ENCODE assay signal across 8 cellular contexts in the genomic region with DNA sequence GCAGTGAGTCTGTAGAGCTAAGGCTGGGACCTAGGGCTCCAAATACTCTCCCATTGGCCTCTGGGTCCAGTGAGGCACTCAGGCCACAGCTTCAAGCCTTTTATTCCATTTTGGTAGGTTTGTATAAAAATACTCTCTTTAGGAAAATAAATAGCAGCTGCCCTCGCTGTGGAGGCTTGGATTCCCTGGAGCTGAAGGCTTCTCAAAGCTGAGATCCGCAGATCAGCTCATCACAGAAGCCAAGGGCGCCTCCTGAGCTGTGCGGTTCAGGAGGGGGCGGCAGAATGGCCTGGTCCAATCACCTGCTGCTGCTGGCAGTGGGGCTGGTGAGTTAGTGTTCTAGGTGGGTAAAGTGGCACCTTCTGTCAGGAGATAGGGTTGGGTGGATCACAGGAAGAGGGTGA. TPM values are rescaled to one million over a fixed set of nuclear protein-coding genes. Genes with fewer than 3 reads are reported as not detected.
DNase-seq lines count a peak whose midpoint lies in the region; ATAC-seq, FAIRE-seq and TF ChIP-seq lines count a peak whose summit lies in the region.
"Not testable (repeated sequence)": the region's sequence is repeated elsewhere in the genome, so short reads cannot be mapped to it uniquely, and the experiment has no call there.

No MANE protein-coding gene starts in this region.

- not testable (repeated sequence) for H3K36me3 Mint-ChIP-seq in activated CD4-positive, alpha-beta T cell treated with anti-CD3 and anti-CD28 coated beads, Interleukin-2, amount 10 ng/mL, durations not matched to agents 7 days and 5 days (ENCODE audit: low read depth); type B pancreatic cell

- H3K27ac ChIP-seq in K562 (ENCODE audit: extremely low read depth, low read depth, low read length) (peak overlapping the region; percentile 84), fibroblast of lung (ENCODE audit: insufficient read depth, low read length) (peak overlapping the region; percentile 98), lung (ENCODE audit: low read depth in 1 of 2, low read length in 1 of 2) (peak overlapping the region; percentile 93 to 98)

- POLR2A ChIA-PET in activated CD4-positive, alpha-beta T cell treated with anti-CD3 and anti-CD28 coated beads, Interleukin-2, amount 10 ng/mL, durations not matched to agents 7 days and 5 days (lab: Charles Lee), result not testable (repeated sequence)
- POLR2A ChIA-PET in K562 (lab: Yijun Ruan, JAX), result interaction anchor here (0.6 to 10.0 kb wide), 15 partner anchors 8 to 1324 kb away, joined by 3 to 136 read pairs (median 4); a partner anchor contains a TSS

- H4K20me1 ChIP-seq in K562 (replicated peaks; ENCODE audit: control insufficient read depth, insufficient read depth, low read length), result peaks cover 28% of the 10 kb centered on the region
- H4K20me1 ChIP-seq in fibroblast of lung (ENCODE audit: control insufficient read depth, extremely low read depth, insufficient read depth, low read length), result not testable (repeated sequence)

- peak overlapping the region; percentile 89 for H3K4me2 ChIP-seq in K562 (ENCODE audit: insufficient read depth, low read length)
- peak overlapping the region; percentile 61 for H3K4me2 ChIP-seq in fibroblast of lung (ENCODE audit: extremely low read depth, insufficient read depth, low read length)

- peak overlapping the region; percentile 87 for H3K27ac Mint-ChIP-seq in activated CD4-positive, alpha-beta T cell treated with anti-CD3 and anti-CD28 coated beads, Interleukin-2, amount 10 ng/mL, durations not matched to agents 7 days and 5 days
- H3K27ac Mint-ChIP-seq in type B pancreatic cell, result peak overlapping the region; percentile 64

- not testable (repeated sequence) for DNase-seq in GM06990 (ENCODE audit: extremely low read depth, insufficient read length); activated CD4-positive, alpha-beta T cell treated with anti-CD3 and anti-CD28 coated beads, Interleukin-2, amount 10 ng/mL, durations not matched to agents 7 days and 5 days; K562 (ENCODE audit: extremely low read depth in 1 of 4, low spot score in 3 of 4); fibroblast of lung (ENCODE audit: low read depth in 2 of 2); lung (ENCODE audit: low spot score); retinal pigment epithelial cell (ENCODE audit: low read depth); type B pancreatic cell (ENCODE audit: extremely low spot score, unreplicated experiment)
- DNase-seq in NAMALWA (ENCODE audit: low spot score), result peak; percentile 38

- not testable (repeated sequence) for TF ChIP-seq RAD21 in K562 (CRISPR knock-in tag; conservative IDR thresholded peaks at IDR 0.05 in 1 of 2, IDR thresholded peaks at IDR 0.05 in 1 of 2)

- H3K79me2 ChIP-seq in K562 (ENCODE audit: control insufficient read depth, insufficient read depth, low read length), result peaks cover 77% of the 10 kb centered on the region
- peaks cover 71% of the 10 kb centered on the region for H3K79me2 ChIP-seq in fibroblast of lung (ENCODE audit: control insufficient read depth, insufficient read depth, low read length)

- in situ Hi-C loops in K562 (cut with MboI), result not testable (repeated sequence)

- not testable (repeated sequence) for H2AFZ ChIP-seq in K562 (ENCODE audit: low read depth, low read length); fibroblast of lung (ENCODE audit: low read length)

- not testable (repeated sequence) for H3K9me3 ChIP-seq in K562 (replicated peaks; ENCODE audit: control insufficient read depth, insufficient read depth, low read depth, low read length); fibroblast of lung (ENCODE audit: control insufficient read depth, insufficient read depth, low read depth, low read length); lung (ENCODE audit: control insufficient read depth in 2 of 2, insufficient read depth in 1 of 2, low read length in 1 of 2)

- not testable (repeated sequence) for H3K9me1 ChIP-seq in K562 (ENCODE audit: control insufficient read depth, insufficient read depth, low read length)

- peak; percentile 12 for ATAC-seq in K562
- ATAC-seq in lung (ENCODE audit: insufficient read depth, low FRiP score), result not testable (repeated sequence)

- CTCF ChIA-PET in activated CD4-positive, alpha-beta T cell treated with anti-CD3 and anti-CD28 coated beads, Interleukin-2, amount 10 ng/mL, durations not matched to agents 7 days and 5 days (lab: Charles Lee), result interaction anchor here (0.6 to 24.2 kb wide), 7 partner anchors 7 to 184 kb away, joined by 3 to 590 read pairs (median 22); a partner anchor contains a TSS
- CTCF ChIA-PET in K562 (lab: Yijun Ruan, JAX; ENCODE audit: low intra/inter-chr PET ratio), result not testable (repeated sequence)

- not testable (repeated sequence) for H3K9me3 Mint-ChIP-seq in activated CD4-positive, alpha-beta T cell treated with anti-CD3 and anti-CD28 coated beads, Interleukin-2, amount 10 ng/mL, durations not matched to agents 7 days and 5 days; type B pancreatic cell

- intact Hi-C loops in K562 (cut with micrococcal nuclease), result not testable (repeated sequence)

- peak; percentile 26 for TF ChIP-seq POLR2A in K562 (conservative IDR thresholded peaks at IDR 0.05)

- not testable (repeated sequence) for H3K27me3 Mint-ChIP-seq in activated CD4-positive, alpha-beta T cell treated with anti-CD3 and anti-CD28 coated beads, Interleukin-2, amount 10 ng/mL, durations not matched to agents 7 days and 5 days
- H3K27me3 Mint-ChIP-seq in type B pancreatic cell, result peaks cover 39% of the 10 kb centered on the region

- peak overlapping the region; percentile 80 to 98 for H3K9ac ChIP-seq in K562 (ENCODE audit: insufficient read depth in 1 of 2, low read depth in 2 of 2, low read length in 2 of 2)
- peak overlapping the region; percentile 89 for H3K9ac ChIP-seq in fibroblast of lung (ENCODE audit: insufficient read depth, low read length)

- not testable (repeated sequence) for H3K36me3 ChIP-seq in GM06990 (ENCODE audit: control insufficient read depth, insufficient read depth, low read length); lung (ENCODE audit: control insufficient read depth in 2 of 2, insufficient read depth in 2 of 2, low read length in 2 of 2)
- peaks cover 51% of the 10 kb centered on the region for H3K36me3 ChIP-seq in K562 (ENCODE audit: control insufficient read depth, insufficient read depth, low read length)
- H3K36me3 ChIP-seq in fibroblast of lung (ENCODE audit: control insufficient read depth, insufficient read depth, low read length), result peaks cover 26% of the 10 kb centered on the region

- not testable (repeated sequence) for TF ChIP-seq EP300 in K562 (IDR thresholded peaks at IDR 0.05; ENCODE audit: low read length)

- peak overlapping the region; percentile 89 for H3K4me3 ChIP-seq in GM06990 (replicated peaks; ENCODE audit: low read depth, low read length)
- H3K4me3 ChIP-seq in K562, result peak overlapping the region; percentile 70
- peak overlapping the region; percentile 56 to 78 (median 68) for H3K4me3 ChIP-seq in fibroblast of lung (replicated peaks in 1 of 4; ENCODE audit: control extremely low read depth in 1 of 4, insufficient read depth in 1 of 4, low read depth in 3 of 4, low read length in 4 of 4)
- peak overlapping the region; percentile 64 for H3K4me3 ChIP-seq in lung
- H3K4me3 ChIP-seq in retinal pigment epithelial cell (ENCODE audit: low read length), result peak overlapping the region; percentile 67

- FAIRE-seq in K562 (lab: Jason Lieb, UNC), result not testable (repeated sequence)

- peaks cover 38 to 70% of the 10 kb centered on the region in 2 experiments for H3K4me1 ChIP-seq in K562 (replicated peaks in 1 of 2; ENCODE audit: control insufficient read depth in 2 of 2, insufficient read depth in 2 of 2, low read length in 2 of 2)
- H3K4me1 ChIP-seq in fibroblast of lung (ENCODE audit: control insufficient read depth, extremely low read depth, insufficient read depth, low read length), result peaks cover 28% of the 10 kb centered on the region
- peaks cover 5 to 11% of the 10 kb centered on the region in 2 donors for H3K4me1 ChIP-seq in lung (ENCODE audit: control insufficient read depth in 2 of 2, insufficient read depth in 2 of 2, low read length in 2 of 2)

- 9% methylated on average over 5 of the region's 5 CpGs for WGBS in K562 (ENCODE audit: insufficient coverage, low coverage, missing lambda C conversion rate)
- 53 to 62% methylated on average over 5 of the region's 5 CpGs for WGBS in lung, 2 donors

- BruUV-seq in K562 (replicated peaks; lab: Mats Ljungman, UMichigan), result not testable (repeated sequence)

- peaks cover 69% of the 10 kb centered on the region for H3K4me1 Mint-ChIP-seq in activated CD4-positive, alpha-beta T cell treated with anti-CD3 and anti-CD28 coated beads, Interleukin-2, amount 10 ng/mL, durations not matched to agents 7 days and 5 days
- H3K4me1 Mint-ChIP-seq in type B pancreatic cell (ENCODE audit: unreplicated experiment), result peaks cover 25% of the 10 kb centered on the region

- H3K27me3 ChIP-seq in GM06990 (replicated peaks; ENCODE audit: control insufficient read depth, insufficient read depth, low read length); K562 (ENCODE audit: control insufficient read depth in 2 of 2, insufficient read depth in 2 of 2, low read length in 2 of 2); fibroblast of lung (ENCODE audit: control insufficient read depth, insufficient read depth, low read length); lung (ENCODE audit: control insufficient read depth, insufficient read depth): not testable (repeated sequence)

- peak overlapping the region; percentile 90 for H3K4me3 Mint-ChIP-seq in activated CD4-positive, alpha-beta T cell treated with anti-CD3 and anti-CD28 coated beads, Interleukin-2, amount 10 ng/mL, durations not matched to agents 7 days and 5 days
- H3K4me3 Mint-ChIP-seq in type B pancreatic cell, result peak overlapping the region; percentile 77

- not testable (repeated sequence) for TF ChIP-seq CTCF in GM06990 (IDR thresholded peaks at IDR 0.05; ENCODE audit: insufficient read depth, low read length, poor library complexity, severe bottlenecking); K562 (IDR thresholded peaks at IDR 0.05 in 2 of 3, conservative IDR thresholded peaks at IDR 0.05 in 1 of 3; ENCODE audit: insufficient read depth in 2 of 3, low read depth in 1 of 3, low read length in 3 of 3); fibroblast of lung (conservative IDR thresholded peaks at IDR 0.05 in 1 of 2, IDR thresholded peaks at IDR 0.05 in 1 of 2; ENCODE audit: low read depth in 1 of 2, low read length in 2 of 2); lung (IDR thresholded peaks at IDR 0.05; ENCODE audit: control extremely low read depth, extremely low read depth); retinal pigment epithelial cell (conservative IDR thresholded peaks at IDR 0.05; ENCODE audit: low read depth, low read length); type B pancreatic cell (conservative IDR thresholded peaks at IDR 0.05)

RNA-seq across cellular contexts. Expression of a gene that starts 1.7 kb away (rescaled TPM):
- 10 to 100 TPM; 39.4 to 56.7 TPM for total RNA-seq in activated CD4-positive, alpha-beta T cell treated with anti-CD3 and anti-CD28 coated beads, Interleukin-2, amount 10 ng/mL, durations not matched to agents 7 days and 5 days
- total RNA-seq in K562 (2011; cell fraction: chromatin; rRNA removed; ENCODE audit: low replicate concordance), result 1.2 and 7.1 TPM in 2 replicates
- total RNA-seq in K562 (2011; cell fraction: nucleolus; rRNA removed), result 15.7 and 17.8 TPM in 2 replicates
- total RNA-seq in K562 (2011; cell fraction: nucleoplasm; rRNA removed), result 7.0 and 7.4 TPM in 2 replicates
- total RNA-seq in K562 (2014; rRNA removed), result 138 and 161 TPM in 2 replicates
- 0.26 and 0.29 TPM in 2 replicates for total RNA-seq in K562 (2014; rRNA removed; fragmentation: Illumina TruSeq; extraction: Trizol)
- 6.2 and 11.7 TPM in 2 replicates for total RNA-seq in K562 (2015; rRNA removed; fragmentation: Illumina TruSeq; extraction: Trizol)
- total RNA-seq in K562 (2021), result 64.4 and 74.8 TPM in 2 replicates
- 6.8 and 7.9 TPM in 2 replicates for polyA plus RNA-seq in K562 (2011; rRNA removed)
- 19.3 and 81.8 TPM in 2 replicates for polyA plus RNA-seq in K562 (2011; cell fraction: cytosol; rRNA removed)
- polyA plus RNA-seq in K562 (2011; cell fraction: nucleus; rRNA removed), result 7.6 and 15.8 TPM in 2 replicates
- polyA plus RNA-seq in K562 (2012), result 35.5 and 38.4 TPM in 2 replicates
- 0.30 and 1.9 TPM in 2 replicates for polyA plus RNA-seq in K562 (2014; fragmentation: Illumina TruSeq; extraction: Trizol)
- polyA plus RNA-seq in K562 (2014; fragmentation: Nextera tagmentation; extraction: Ambion mirVana), result under 1 TPM; 0.14 to 0.29 TPM
- 92.3 TPM in 2 replicates for polyA plus RNA-seq in K562 (2014; rRNA removed)
- 0.27 and 0.49 TPM in 2 replicates for polyA minus RNA-seq in K562 (2011; rRNA and poly(A)+ RNA removed)
- 11.3 and 22.7 TPM in 2 replicates for polyA minus RNA-seq in K562 (2011; cell fraction: cytosol; rRNA and poly(A)+ RNA removed)
- 9.6 and 14.0 TPM in 2 replicates for polyA minus RNA-seq in K562 (2011; cell fraction: nucleus; rRNA and poly(A)+ RNA removed)
- 83.7 and 118 TPM in 2 replicates for total RNA-seq in fibroblast of lung
- 18.1 and 20.6 TPM in 2 replicates for polyA plus RNA-seq in fibroblast of lung
- polyA plus RNA-seq in fibroblast of lung (2012), result 78.4 and 153 TPM in 2 replicates
- polyA minus RNA-seq in fibroblast of lung (ENCODE audit: low replicate concordance), result 6.7 and 7.7 TPM in 2 replicates
- 10 to 100 TPM; 20.7 to 55.4 TPM for total RNA-seq in lung
- polyA plus RNA-seq in lung, result 10 to 100 TPM; 52.5 to 63.4 TPM
- total RNA-seq in type B pancreatic cell (ENCODE audit: low replicate concordance), result 8.2 and 14.3 TPM in 2 replicates

RNA-seq across cellular contexts. Expression of a gene that starts 3.9 kb away (rescaled TPM):
- 100 to 1,000 TPM in 1 of 2 experiments, 10 to 100 TPM in 1; 94.7 to 112 TPM for total RNA-seq in activated CD4-positive, alpha-beta T cell treated with anti-CD3 and anti-CD28 coated beads, Interleukin-2, amount 10 ng/mL, durations not matched to agents 7 days and 5 days
- total RNA-seq in K562 (2011; cell fraction: chromatin; rRNA removed; ENCODE audit: low replicate concordance), result 53.7 and 168 TPM in 2 replicates
- 118 and 119 TPM in 2 replicates for total RNA-seq in K562 (2011; cell fraction: nucleolus; rRNA removed)
- 83.9 and 91.0 TPM in 2 replicates for total RNA-seq in K562 (2011; cell fraction: nucleoplasm; rRNA removed)
- total RNA-seq in K562 (2014; rRNA removed) (77.2 and 98.5 TPM in 2 replicates), K562 (2014; rRNA removed; fragmentation: Illumina TruSeq; extraction: Trizol) (36.8 and 44.6 TPM in 2 replicates), K562 (2015; rRNA removed; fragmentation: Illumina TruSeq; extraction: Trizol) (45.8 and 46.8 TPM in 2 replicates), K562 (2021) (51.1 and 54.0 TPM in 2 replicates), fibroblast of lung (134 and 168 TPM in 2 replicates), lung (10 to 100 TPM; 49.8 to 74.6 TPM), type B pancreatic cell (ENCODE audit: low replicate concordance) (50.9 and 74.7 TPM in 2 replicates)
- polyA plus RNA-seq in K562 (2011; rRNA removed) (58.8 and 69.4 TPM in 2 replicates), K562 (2014; fragmentation: Illumina TruSeq; extraction: Trizol) (48.6 and 62.8 TPM in 2 replicates), K562 (2014; fragmentation: Nextera tagmentation; extraction: Ambion mirVana) (10 to 100 TPM; 41.2 to 46.2 TPM), K562 (2014; rRNA removed) (79.2 and 82.8 TPM in 2 replicates), fibroblast of lung (81.0 and 132 TPM in 2 replicates), lung (10 to 100 TPM; 47.1 to 77.2 TPM)
- polyA plus RNA-seq in K562 (2011; cell fraction: cytosol; rRNA removed), result 81.2 and 144 TPM in 2 replicates
- polyA plus RNA-seq in K562 (2011; cell fraction: nucleus; rRNA removed), result 131 and 187 TPM in 2 replicates
- 65.8 and 94.8 TPM in 2 replicates for polyA plus RNA-seq in K562 (2012)
- 43.2 and 46.4 TPM in 2 replicates for polyA minus RNA-seq in K562 (2011; rRNA and poly(A)+ RNA removed)
- 59.7 and 70.4 TPM in 2 replicates for polyA minus RNA-seq in K562 (2011; cell fraction: cytosol; rRNA and poly(A)+ RNA removed)
- polyA minus RNA-seq in K562 (2011; cell fraction: nucleus; rRNA and poly(A)+ RNA removed), result 47.0 and 54.9 TPM in 2 replicates
- polyA plus RNA-seq in fibroblast of lung (2012), result 102 and 166 TPM in 2 replicates
- polyA minus RNA-seq in fibroblast of lung (ENCODE audit: low replicate concordance), result 125 and 200 TPM in 2 replicates

RNA-seq across cellular contexts. Expression of a gene that starts 8.0 kb away (rescaled TPM):
- 1 to 10 TPM; 1.7 to 2.0 TPM for total RNA-seq in activated CD4-positive, alpha-beta T cell treated with anti-CD3 and anti-CD28 coated beads, Interleukin-2, amount 10 ng/mL, durations not matched to agents 7 days and 5 days
- 27.7 and 48.1 TPM in 2 replicates for total RNA-seq in K562 (2011; cell fraction: chromatin; rRNA removed; ENCODE audit: low replicate concordance)
- total RNA-seq in K562 (2011; cell fraction: nucleolus; rRNA removed), result 22.8 and 24.7 TPM in 2 replicates
- total RNA-seq in K562 (2011; cell fraction: nucleoplasm; rRNA removed), result 23.9 and 41.4 TPM in 2 replicates
- total RNA-seq in K562 (2014; rRNA removed) (18.6 and 21.3 TPM in 2 replicates), K562 (2014; rRNA removed; fragmentation: Illumina TruSeq; extraction: Trizol) (4.6 and 6.2 TPM in 2 replicates), K562 (2015; rRNA removed; fragmentation: Illumina TruSeq; extraction: Trizol) (10.0 and 12.4 TPM in 2 replicates), K562 (2021) (26.1 and 28.7 TPM in 2 replicates), fibroblast of lung (7.4 and 8.8 TPM in 2 replicates), lung (10 to 100 TPM in 1 of 2 donors, under 1 TPM in 1; 0.43 to 11.4 TPM), type B pancreatic cell (ENCODE audit: low replicate concordance) (2.1 and 11.1 TPM in 2 replicates)
- polyA plus RNA-seq in K562 (2011; rRNA removed) (5.3 and 9.0 TPM in 2 replicates), K562 (2014; fragmentation: Illumina TruSeq; extraction: Trizol) (26.9 and 39.6 TPM in 2 replicates), K562 (2014; fragmentation: Nextera tagmentation; extraction: Ambion mirVana) (1 to 10 TPM; 3.5 to 4.2 TPM), K562 (2014; rRNA removed) (16.3 and 16.9 TPM in 2 replicates), fibroblast of lung (3.5 and 26.9 TPM in 2 replicates), lung (10 to 100 TPM; 19.2 to 19.9 TPM)
- 7.6 and 12.9 TPM in 2 replicates for polyA plus RNA-seq in K562 (2011; cell fraction: cytosol; rRNA removed)
- 10.1 and 26.6 TPM in 2 replicates for polyA plus RNA-seq in K562 (2011; cell fraction: nucleus; rRNA removed)
- polyA plus RNA-seq in K562 (2012), result 24.9 and 29.1 TPM in 2 replicates
- 4.3 and 5.1 TPM in 2 replicates for polyA minus RNA-seq in K562 (2011; rRNA and poly(A)+ RNA removed)
- 7.8 and 8.3 TPM in 2 replicates for polyA minus RNA-seq in K562 (2011; cell fraction: cytosol; rRNA and poly(A)+ RNA removed)
- 6.1 and 10.8 TPM in 2 replicates for polyA minus RNA-seq in K562 (2011; cell fraction: nucleus; rRNA and poly(A)+ RNA removed)
- polyA plus RNA-seq in fibroblast of lung (2012), result 27.4 and 167 TPM in 2 replicates
- polyA minus RNA-seq in fibroblast of lung (ENCODE audit: low replicate concordance), result 54.5 and 239 TPM in 2 replicates

RNA-seq across cellular contexts. Expression of a gene that starts 12.5 kb away (rescaled TPM):
- total RNA-seq in activated CD4-positive, alpha-beta T cell treated with anti-CD3 and anti-CD28 coated beads, Interleukin-2, amount 10 ng/mL, durations not matched to agents 7 days and 5 days, result 10 to 100 TPM; 22.9 to 23.6 TPM
- total RNA-seq in K562 (2011; cell fraction: chromatin; rRNA removed; ENCODE audit: low replicate concordance), result not detected in 2 replicates
- not detected in 2 replicates for total RNA-seq in K562 (2011; cell fraction: nucleolus; rRNA removed)
- not detected in 2 replicates for total RNA-seq in K562 (2011; cell fraction: nucleoplasm; rRNA removed)
- total RNA-seq in K562 (2014; rRNA removed) (not detected in 2 replicates), K562 (2014; rRNA removed; fragmentation: Illumina TruSeq; extraction: Trizol) (not detected in 2 replicates), K562 (2015; rRNA removed; fragmentation: Illumina TruSeq; extraction: Trizol) (not detected in 2 replicates), K562 (2021) (not detected in 2 replicates), fibroblast of lung (not detected in 2 replicates), lung (1 to 10 TPM; 3.1 to 4.6 TPM), type B pancreatic cell (ENCODE audit: low replicate concordance) (not detected in 2 replicates)
- polyA plus RNA-seq in K562 (2011; rRNA removed) (0.05 TPM in 1 of 2 replicates, not detected in the other), K562 (2014; fragmentation: Illumina TruSeq; extraction: Trizol) (not detected in 2 replicates), K562 (2014; fragmentation: Nextera tagmentation; extraction: Ambion mirVana) (under 1 TPM in 1 of 2 experiments, not detected in 1; 0.04 TPM), K562 (2014; rRNA removed) (not detected in 2 replicates), fibroblast of lung (0.10 TPM in 1 of 2 replicates, not detected in the other), lung (1 to 10 TPM; 2.9 to 8.7 TPM)
- 0.07 TPM in 1 of 2 replicates, not detected in the other for polyA plus RNA-seq in K562 (2011; cell fraction: cytosol; rRNA removed)
- polyA plus RNA-seq in K562 (2011; cell fraction: nucleus; rRNA removed), result 0.11 and 0.13 TPM in 2 replicates
- polyA plus RNA-seq in K562 (2012), result 0.11 and 0.16 TPM in 2 replicates
- polyA minus RNA-seq in K562 (2011; rRNA and poly(A)+ RNA removed), result not detected in 2 replicates
- not detected in 2 replicates for polyA minus RNA-seq in K562 (2011; cell fraction: cytosol; rRNA and poly(A)+ RNA removed)
- polyA minus RNA-seq in K562 (2011; cell fraction: nucleus; rRNA and poly(A)+ RNA removed), result not detected in 2 replicates
- 0.09 TPM in 1 of 2 replicates, not detected in the other for polyA plus RNA-seq in fibroblast of lung (2012)
- 0.30 TPM in 1 of 2 replicates, not detected in the other for polyA minus RNA-seq in fibroblast of lung (ENCODE audit: low replicate concordance)

RNA-seq across cellular contexts. Expression of a gene that starts 19.5 kb away (rescaled TPM):
- 1 to 10 TPM; 9.0 to 9.7 TPM for total RNA-seq in activated CD4-positive, alpha-beta T cell treated with anti-CD3 and anti-CD28 coated beads, Interleukin-2, amount 10 ng/mL, durations not matched to agents 7 days and 5 days
- total RNA-seq in K562 (2011; cell fraction: chromatin; rRNA removed; ENCODE audit: low replicate concordance), result 12.1 and 30.7 TPM in 2 replicates
- total RNA-seq in K562 (2011; cell fraction: nucleolus; rRNA removed), result 15.1 and 19.3 TPM in 2 replicates
- 11.3 and 15.8 TPM in 2 replicates for total RNA-seq in K562 (2011; cell fraction: nucleoplasm; rRNA removed)
- total RNA-seq in K562 (2014; rRNA removed), result 0.64 and 0.86 TPM in 2 replicates
- 0.07 and 0.32 TPM in 2 replicates for total RNA-seq in K562 (2014; rRNA removed; fragmentation: Illumina TruSeq; extraction: Trizol)
- total RNA-seq in K562 (2015; rRNA removed; fragmentation: Illumina TruSeq; extraction: Trizol), result 0.57 and 0.58 TPM in 2 replicates
- total RNA-seq in K562 (2021), result 1.6 and 2.6 TPM in 2 replicates
- 2.0 and 3.9 TPM in 2 replicates for polyA plus RNA-seq in K562 (2011; rRNA removed)
- polyA plus RNA-seq in K562 (2011; cell fraction: cytosol; rRNA removed), result 3.3 and 4.7 TPM in 2 replicates
- 41.3 and 54.9 TPM in 2 replicates for polyA plus RNA-seq in K562 (2011; cell fraction: nucleus; rRNA removed)
- 1.3 and 4.2 TPM in 2 replicates for polyA plus RNA-seq in K562 (2012)
- polyA plus RNA-seq in K562 (2014; fragmentation: Illumina TruSeq; extraction: Trizol), result 0.74 and 1.1 TPM in 2 replicates
- polyA plus RNA-seq in K562 (2014; fragmentation: Nextera tagmentation; extraction: Ambion mirVana), result under 1 TPM in 1 of 2 experiments, not detected in 1; 0.13 TPM
- 2.9 TPM in 2 replicates for polyA plus RNA-seq in K562 (2014; rRNA removed)
- 0.53 and 1.2 TPM in 2 replicates for polyA minus RNA-seq in K562 (2011; rRNA and poly(A)+ RNA removed)
- 1.3 TPM in 1 of 2 replicates, not detected in the other for polyA minus RNA-seq in K562 (2011; cell fraction: cytosol; rRNA and poly(A)+ RNA removed)
- polyA minus RNA-seq in K562 (2011; cell fraction: nucleus; rRNA and poly(A)+ RNA removed), result 7.5 and 7.8 TPM in 2 replicates
- total RNA-seq in fibroblast of lung, result 48.0 and 74.0 TPM in 2 replicates
- 156 and 161 TPM in 2 replicates for polyA plus RNA-seq in fibroblast of lung
- polyA plus RNA-seq in fibroblast of lung (2012), result 183 and 220 TPM in 2 replicates
- 196 and 270 TPM in 2 replicates for polyA minus RNA-seq in fibroblast of lung (ENCODE audit: low replicate concordance)
- 10 to 100 TPM; 62.8 to 67.0 TPM for total RNA-seq in lung
- 10 to 100 TPM; 34.2 to 44.8 TPM for polyA plus RNA-seq in lung
- 5.5 and 24.5 TPM in 2 replicates for total RNA-seq in type B pancreatic cell (ENCODE audit: low replicate concordance)
